Comparison of ENCODE assay signal across 7 cellular contexts in genomic region chr16:66637806-66638205, GRCh38. TPM values are rescaled to one million over a fixed set of nuclear protein-coding genes. Genes with fewer than 3 reads are reported as not detected.
"Had no signal": no experiment of that assay in that cellular context is flagged by ENCODE, and none has a peak within 500 bp of the region (broad histone marks: within the 10 kb centered on the region; RNA-seq: fewer than 3 reads in every experiment).

No MANE protein-coding gene starts in this region.

- H2AFZ ChIP-seq: GM23248 had no signal

- H3K9ac ChIP-seq: GM23248 had no signal

- H3K27ac ChIP-seq: GM23248 had no signal

- DNase-seq: GM23248, GOT3, H7, HCEC 1CT, IMR-90 had no signal

RNA-seq across cellular contexts. Expression of gene CMTM2, which starts 58.5 kb away (rescaled TPM):
- total RNA-seq: GM23248, H4, HT-29, IMR-90 had no signal
